ENCODE assay signal across 19 cellular contexts in the genomic region with DNA sequence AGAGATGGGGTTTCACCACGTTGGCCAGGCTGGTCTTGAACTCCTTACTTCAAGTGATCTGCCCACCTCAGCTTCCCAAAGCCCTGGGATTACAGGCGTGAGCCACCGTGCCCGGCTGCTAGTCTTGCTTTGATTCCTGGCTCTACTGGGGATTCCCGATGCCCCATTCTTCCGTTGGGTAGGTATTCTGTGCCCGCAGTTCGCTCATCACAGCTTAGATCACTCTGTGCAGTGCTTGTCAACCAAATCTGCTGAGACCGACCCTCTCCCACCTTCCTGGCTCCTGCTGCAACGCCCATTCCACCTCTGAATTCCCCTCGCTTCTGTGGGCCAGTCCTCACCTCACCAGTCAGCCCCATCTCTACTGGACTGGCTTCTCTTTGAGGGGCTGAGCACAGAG. TPM values are rescaled to one million over a fixed set of nuclear protein-coding genes. Genes with fewer than 3 reads are reported as not detected.
A peak's percentile ranks its signal among the peaks of the same experiment; 100 is the strongest.
DNase-seq lines count a peak whose midpoint lies in the region; ATAC-seq and TF ChIP-seq lines count a peak whose summit lies in the region.
"Had no signal": no experiment of that assay in that cellular context is flagged by ENCODE, and none has a peak within 500 bp of the region (broad histone marks: within the 10 kb centered on the region; RNA-seq: fewer than 3 reads in every experiment).

No MANE protein-coding gene starts in this region.

- H3K27me3 ChIP-seq in upper lobe of right lung, result no peaks in the 10 kb centered on the region
- H3K27me3 ChIP-seq: dorsolateral prefrontal cortex had no signal

- peaks cover 12% of the 10 kb centered on the region for H3K36me3 Mint-ChIP-seq in T-cell
- peaks cover 37% of the 10 kb centered on the region for H3K36me3 Mint-ChIP-seq in effector memory CD8-positive, alpha-beta T cell (ENCODE audit: insufficient read depth)
- H3K36me3 Mint-ChIP-seq: brain had no signal

- TF ChIP-seq CTCF in upper lobe of right lung (IDR thresholded peaks at IDR 0.05) (no peak), RWPE1 (conservative IDR thresholded peaks at IDR 0.05; ENCODE audit: low read depth) (no peak)

- H3K27ac Mint-ChIP-seq in T-cell, result peak overlapping the region; percentile 99 to 100
- H3K27ac Mint-ChIP-seq in effector memory CD8-positive, alpha-beta T cell, result peak overlapping the region; percentile 97 to 99
- H3K27ac Mint-ChIP-seq: brain had no signal

- CTCF ChIA-PET in T-cell (lab: Charles Lee) (interaction anchor here in 1 of 2 donors (0.7 to 1.2 kb wide), 3 partner anchors 129 to 361 kb away, joined by 3 read pairs; a partner anchor contains a TSS), RWPE1 (lab: Yijun Ruan, JAX) (no interaction called here)

- no peaks in the 10 kb centered on the region for H3K27me3 Mint-ChIP-seq in T-cell
- no peaks in the 10 kb centered on the region for H3K27me3 Mint-ChIP-seq in effector memory CD8-positive, alpha-beta T cell

- H3K4me1 Mint-ChIP-seq in T-cell, result peaks cover 53 to 65% (median 53%) of the 10 kb centered on the region in 3 donors
- peaks cover 42 to 44% of the 10 kb centered on the region in 2 donors for H3K4me1 Mint-ChIP-seq in effector memory CD8-positive, alpha-beta T cell (ENCODE audit: low read depth in 2 of 2)

- no peaks in the 10 kb centered on the region for H3K9me3 Mint-ChIP-seq in T-cell
- H3K9me3 Mint-ChIP-seq in effector memory CD8-positive, alpha-beta T cell, result no peaks in the 10 kb centered on the region

- intact Hi-C loops in Right ventricle myocardium inferior (cut with DNase I), result loop anchor here (10.0 kb wide), 1 partner anchor 254 kb away; no protein-coding TSS in a partner anchor
- intact Hi-C loops in cardiac septum (cut with DNase I), result no loop called here
- intact Hi-C loops in upper lobe of right lung (cut with DNase I), result no loop called here

- POLR2A ChIA-PET in T-cell (lab: Charles Lee), result no interaction called here
- POLR2A ChIA-PET in RWPE1 (lab: Yijun Ruan, JAX; ENCODE audit: low non-redundant PET), result no interaction called here

- H3K4me3 Mint-ChIP-seq in T-cell, result peak overlapping the region; percentile 17 to 90 (median 73)
- H3K4me3 Mint-ChIP-seq in effector memory CD8-positive, alpha-beta T cell, result peak overlapping the region; percentile 61 to 89

- H3K9me3 ChIP-seq in upper lobe of right lung, result no peaks in the 10 kb centered on the region
- H3K9me3 ChIP-seq: thoracic aorta had no signal

- ATAC-seq in Right ventricle myocardium inferior, result no peak
- no peak for ATAC-seq in T-cell (replicated peaks in 1 of 4)
- no peak for ATAC-seq in effector memory CD8-positive, alpha-beta T cell (replicated peaks)
- no peak for ATAC-seq in upper lobe of right lung
- ATAC-seq in HG02798 (IDR thresholded peaks at IDR 0.05; ENCODE audit: poor library complexity, unreplicated experiment), result no peak
- ATAC-seq: esophagus mucosa had no signal

- peak overlapping the region; percentile 53 for H3K27ac ChIP-seq in upper lobe of right lung
- H3K27ac ChIP-seq in RWPE1, result no peak overlapping the region
- H3K27ac ChIP-seq: thoracic aorta had no signal

- peaks cover 27% of the 10 kb centered on the region for H3K4me1 ChIP-seq in upper lobe of right lung

- DNase-seq in Right ventricle myocardium inferior (ENCODE audit: missing footprints) (peak; percentile 14), cardiac septum (ENCODE audit: low spot score) (no peak), T-cell (no peak), upper lobe of right lung (no peak), RWPE1 (ENCODE audit: low spot score) (no peak), Kasumi-1 (lab: John Stamatoyannopoulos, UW) (no peak)
- DNase-seq in effector memory CD8-positive, alpha-beta T cell, result no peak
- DNase-seq: dorsolateral prefrontal cortex, GOT3, NCI-H2029, NCI-H510A treated with DMSO at 0.1 percent for 48 hours, posterior cingulate gyrus, SHP77, small intestine had no signal

- H3K36me3 ChIP-seq in upper lobe of right lung, result peaks cover 9% of the 10 kb centered on the region
- H3K36me3 ChIP-seq: thoracic aorta had no signal

- no peak overlapping the region for H3K4me3 ChIP-seq in upper lobe of right lung
- H3K4me3 ChIP-seq: dorsolateral prefrontal cortex, thoracic aorta had no signal

RNA-seq across cellular contexts. Expression of a gene that starts 4.6 kb away (rescaled TPM):
- 9.8 TPM for total RNA-seq in Right ventricle myocardium inferior
- 20.2 TPM for total RNA-seq in cardiac septum
- 10 to 100 TPM; 34.4 to 78.6 (median 67.2) TPM for total RNA-seq in T-cell
- 23.4 TPM for total RNA-seq in upper lobe of right lung

RNA-seq across cellular contexts. Expression of a gene that starts 16.1 kb away (rescaled TPM):
- total RNA-seq in Right ventricle myocardium inferior, result 0.78 TPM
- total RNA-seq in cardiac septum, result 0.62 TPM
- total RNA-seq in T-cell, result 1 to 10 TPM; 2.2 to 5.1 (median 3.8) TPM
- total RNA-seq in upper lobe of right lung, result 31.3 TPM
- total RNA-seq: myocyte had no signal

RNA-seq across cellular contexts. Expression of a gene that starts 58.7 kb away (rescaled TPM):
- 9.3 TPM for total RNA-seq in Right ventricle myocardium inferior
- 9.0 TPM for total RNA-seq in cardiac septum
- total RNA-seq in T-cell, result 100 to 1,000 TPM; 109 to 363 (median 277) TPM
- total RNA-seq in upper lobe of right lung, result 106 TPM
- total RNA-seq: myocyte had no signal

Comparison
In these comparisons a context has a peak if more than half of its experiments do, and no peak if none do; other contexts are left out.
1. RNA of a gene that starts 58.7 kb away (total RNA-seq): 109 to 363 TPM in T-cell and 106 TPM in upper lobe of right lung (single experiment); 9.3 TPM in Right ventricle myocardium inferior (single experiment) and 9.0 TPM in cardiac septum (single experiment); every median in the first group is over 10 times any median in the second.